In genomic region chr3:177283983-177284382, GRCh38 we compare ENCODE assay signal across 13 cellular contexts.
A peak's percentile ranks its signal among the peaks of the same experiment; 100 is the strongest.
DNase-seq lines count a peak whose midpoint lies in the region; ATAC-seq, FAIRE-seq and TF ChIP-seq lines count a peak whose summit lies in the region.
"Had no signal": no experiment of that assay in that cellular context is flagged by ENCODE, and none has a peak within 500 bp of the region (broad histone marks: within the 10 kb centered on the region; RNA-seq: fewer than 3 reads in every experiment).

No MANE protein-coding gene starts in this region.

- peak overlapping the region in 2 of 10 donors; percentile 16 to 50 for H3K27ac Mint-ChIP-seq in naive thymus-derived CD8-positive, alpha-beta T cell
- H3K27ac Mint-ChIP-seq: activated CD4-positive, alpha-beta T cell treated with anti-CD3 and anti-CD28 coated beads for 36 hours had no signal

- H3K4me1 ChIP-seq in GM23248 (ENCODE audit: insufficient read depth) (no peaks in the 10 kb centered on the region), K562 (replicated peaks in 1 of 2; ENCODE audit: control insufficient read depth in 2 of 2, insufficient read depth in 2 of 2, low read length in 2 of 2) (peaks cover 0 to 40% of the 10 kb centered on the region in 2 experiments; a peak in 4 of 5 replicates)
- H3K4me1 ChIP-seq: gastrocnemius medialis had no signal

- H3F3A ChIP-seq in GM23248 (ENCODE audit: insufficient read depth): no peaks in the 10 kb centered on the region

- H3K4me2 ChIP-seq in GM23248 (ENCODE audit: unreplicated experiment): no peak overlapping the region
- peak overlapping the region; percentile 30; the same call in 1 of the 2 replicates for H3K4me2 ChIP-seq in K562 (ENCODE audit: insufficient read depth, low read length)

- CTCF ChIA-PET in K562 (lab: Yijun Ruan, JAX; ENCODE audit: low intra/inter-chr PET ratio): no interaction called here

- H3K27me3 ChIP-seq in GM23248 (replicated peaks; ENCODE audit: insufficient read depth) (no peaks in the 10 kb centered on the region), K562 (ENCODE audit: control insufficient read depth in 2 of 2, insufficient read depth in 2 of 2, low read length in 2 of 2) (no peaks in the 10 kb centered on the region), brain microvascular endothelial cell (replicated peaks) (no peaks in the 10 kb centered on the region)
- H3K27me3 ChIP-seq: gastrocnemius medialis, tibial nerve had no signal

- TF ChIP-seq EP300 in K562 (IDR thresholded peaks at IDR 0.05; ENCODE audit: low read length): no peak

- H3K4me3 Mint-ChIP-seq in naive thymus-derived CD8-positive, alpha-beta T cell: peak overlapping the region in 6 of 10 donors; percentile 31 to 74 (median 38)
- H3K4me3 Mint-ChIP-seq: activated CD4-positive, alpha-beta T cell treated with anti-CD3 and anti-CD28 coated beads for 36 hours; neural crest cell had no signal

- no peak for TF ChIP-seq POLR2A in K562 (conservative IDR thresholded peaks at IDR 0.05)

- TF ChIP-seq CTCF in K562 (IDR thresholded peaks at IDR 0.05 in 2 of 3, conservative IDR thresholded peaks at IDR 0.05 in 1 of 3; ENCODE audit: insufficient read depth in 2 of 3, low read depth in 1 of 3, low read length in 3 of 3) (no peak), brain microvascular endothelial cell (IDR thresholded peaks at IDR 0.05; ENCODE audit: low read depth, low read length, missing control alignments) (no peak)

- no peaks in the 10 kb centered on the region for H3K27me3 Mint-ChIP-seq in naive thymus-derived CD8-positive, alpha-beta T cell
- H3K27me3 Mint-ChIP-seq: activated CD4-positive, alpha-beta T cell treated with anti-CD3 and anti-CD28 coated beads for 36 hours had no signal

- no peaks in the 10 kb centered on the region for H4K20me1 ChIP-seq in GM23248 (ENCODE audit: insufficient read depth)
- H4K20me1 ChIP-seq in K562 (replicated peaks; ENCODE audit: control insufficient read depth, insufficient read depth, low read length): no peaks in the 10 kb centered on the region

- H3K79me2 ChIP-seq in GM23248 (ENCODE audit: insufficient read depth) (no peaks in the 10 kb centered on the region), K562 (ENCODE audit: control insufficient read depth, insufficient read depth, low read length) (no peaks in the 10 kb centered on the region)

- H3K4me1 Mint-ChIP-seq in naive thymus-derived CD8-positive, alpha-beta T cell: peaks cover 11 to 36% (median 27%) of the 10 kb centered on the region in 4 donors

- H3K9ac ChIP-seq in GM23248 (no peak overlapping the region), K562 (ENCODE audit: insufficient read depth in 1 of 2, low read depth in 2 of 2, low read length in 2 of 2) (0 out of 4 replicates have a peak overlapping the region, but pooled peaks of 1 of the 2 experiments have one; percentile 31)

- no peak overlapping the region for H3K4me3 ChIP-seq in GM23248
- H3K4me3 ChIP-seq in K562: no peak overlapping the region
- H3K4me3 ChIP-seq in brain microvascular endothelial cell (ENCODE audit: low read depth, low read length): no peak overlapping the region
- H3K4me3 ChIP-seq: gastrocnemius medialis, tibial nerve had no signal

- H2AFZ ChIP-seq in GM23248 (peak overlapping the region; percentile 81), K562 (ENCODE audit: low read depth, low read length) (peak overlapping the region; percentile 82)

- no peaks in the 10 kb centered on the region for H3K36me3 ChIP-seq in GM23248 (ENCODE audit: low read depth)
- no peaks in the 10 kb centered on the region for H3K36me3 ChIP-seq in KOPT-K1 (ENCODE audit: insufficient read depth, low read length)
- H3K36me3 ChIP-seq in K562 (ENCODE audit: control insufficient read depth, insufficient read depth, low read length): no peaks in the 10 kb centered on the region
- no peaks in the 10 kb centered on the region for H3K36me3 ChIP-seq in brain microvascular endothelial cell (replicated peaks)
- H3K36me3 ChIP-seq: gastrocnemius medialis, tibial nerve had no signal

- no peak for DNase-seq in GM23248
- DNase-seq in K562 (ENCODE audit: extremely low read depth in 1 of 4, low spot score in 3 of 4): no peak
- DNase-seq in naive thymus-derived CD8-positive, alpha-beta T cell: no peak
- DNase-seq in brain microvascular endothelial cell: no peak

- intact Hi-C loops in K562 (cut with micrococcal nuclease): loop anchor here (2.0 to 5.0 kb wide), 3 partner anchors 61 to 87 kb away; partner anchors contain the start of gene TBL1XR1

- H3K27ac ChIP-seq in GM23248 (no peak overlapping the region), KOPT-K1 (ENCODE audit: low read depth, low read length, poor library complexity, severe bottlenecking) (peak overlapping the region; percentile 61), K562 (ENCODE audit: extremely low read depth, low read depth, low read length) (peak overlapping the region; percentile 69; the same call in 2 of the 3 replicates), brain microvascular endothelial cell (no peak overlapping the region)
- H3K27ac ChIP-seq: gastrocnemius medialis, tibial nerve had no signal

- POLR2A ChIA-PET in K562 (lab: Yijun Ruan, JAX): no interaction called here
- POLR2A ChIA-PET in naive thymus-derived CD8-positive, alpha-beta T cell (lab: Charles Lee): interaction anchor here (0.7 kb wide), 1 partner anchor 31 kb away, joined by 5 read pairs; no protein-coding TSS in a partner anchor

- in situ Hi-C loops in GM23248 (cut with MboI): no loop called here
- in situ Hi-C loops in K562 (cut with MboI): no loop called here
- in situ Hi-C loops in brain microvascular endothelial cell (cut with HindIII; ENCODE audit: low pct_ligation_motif_present, low sequenced_read_pairs): no loop called here

- H3K36me3 Mint-ChIP-seq in naive thymus-derived CD8-positive, alpha-beta T cell: no peaks in the 10 kb centered on the region

- no peak for FAIRE-seq in K562 (lab: Jason Lieb, UNC)
- FAIRE-seq: endometrium had no signal

- TF ChIP-seq RAD21 in K562 (CRISPR knock-in tag; conservative IDR thresholded peaks at IDR 0.05 in 1 of 2, IDR thresholded peaks at IDR 0.05 in 1 of 2): no peak

- BruUV-seq in K562 (replicated peaks; lab: Mats Ljungman, UMichigan): no TSS peak

- 49 to 57% methylated on average over 2 of the region's 2 CpGs for WGBS in GM23248 (ENCODE audit: low coverage in 1 of 2, low lambda C conversion rate in 2 of 2, missing lambda C conversion rate in 2 of 2), 2 experiments
- WGBS in K562 (ENCODE audit: insufficient coverage, low coverage, missing lambda C conversion rate): 75% methylated on average over 2 of the region's 2 CpGs

- H3K9me3 ChIP-seq in GM23248 (ENCODE audit: low read depth) (no peaks in the 10 kb centered on the region), KOPT-K1 (ENCODE audit: insufficient read depth, low read length, poor library complexity, severe bottlenecking) (peaks cover 11% of the 10 kb centered on the region), K562 (replicated peaks; ENCODE audit: control insufficient read depth, insufficient read depth, low read depth, low read length) (no peaks in the 10 kb centered on the region)
- H3K9me3 ChIP-seq: gastrocnemius medialis, tibial nerve had no signal

- peaks cover 0 to 3% (median 0%) of the 10 kb centered on the region in 9 donors for H3K9me3 Mint-ChIP-seq in naive thymus-derived CD8-positive, alpha-beta T cell
- H3K9me3 Mint-ChIP-seq: neural crest cell had no signal

- H3K9me1 ChIP-seq in K562 (ENCODE audit: control insufficient read depth, insufficient read depth, low read length): no peaks in the 10 kb centered on the region

- H3K9me2 ChIP-seq in GM23248 (ENCODE audit: insufficient read depth): no peaks in the 10 kb centered on the region

- ATAC-seq in K562: no peak
- peak in 1 of 2 donors; percentile 12 for ATAC-seq in naive thymus-derived CD8-positive, alpha-beta T cell
- no peak for ATAC-seq in GM21825 (IDR thresholded peaks at IDR 0.05; ENCODE audit: unreplicated experiment)
- no peak for ATAC-seq in GM18498 (IDR thresholded peaks at IDR 0.05; ENCODE audit: unreplicated experiment)
- ATAC-seq in GM21619 (IDR thresholded peaks at IDR 0.05; ENCODE audit: unreplicated experiment): no peak
- ATAC-seq: gastrocnemius medialis had no signal

TF ChIP-seq in K562, 482 proteins besides CTCF, POLR2A, EP300 and RAD21 (continues in another document):
- TF ChIP-seq TCF15 (CRISPR knock-in tag; IDR thresholded peaks at IDR 0.05) (no peak), TRIM24 (IDR thresholded peaks at IDR 0.05) (no peak), NCOA2 (IDR thresholded peaks at IDR 0.05; ENCODE audit: partially characterized antibody in 2 of 2) (no peak), SRSF1 (IDR thresholded peaks at IDR 0.05; ENCODE audit: low read depth, low read length) (no peak), BRD9 (IDR thresholded peaks at IDR 0.05; ENCODE audit: low read depth, partially characterized antibody) (no peak), HDGF (IDR thresholded peaks at IDR 0.05) (no peak), NFIC (IDR thresholded peaks at IDR 0.05) (no peak), OTX1 (CRISPR knock-in tag; IDR thresholded peaks at IDR 0.05) (no peak)
- TF ChIP-seq, protein P1, sequence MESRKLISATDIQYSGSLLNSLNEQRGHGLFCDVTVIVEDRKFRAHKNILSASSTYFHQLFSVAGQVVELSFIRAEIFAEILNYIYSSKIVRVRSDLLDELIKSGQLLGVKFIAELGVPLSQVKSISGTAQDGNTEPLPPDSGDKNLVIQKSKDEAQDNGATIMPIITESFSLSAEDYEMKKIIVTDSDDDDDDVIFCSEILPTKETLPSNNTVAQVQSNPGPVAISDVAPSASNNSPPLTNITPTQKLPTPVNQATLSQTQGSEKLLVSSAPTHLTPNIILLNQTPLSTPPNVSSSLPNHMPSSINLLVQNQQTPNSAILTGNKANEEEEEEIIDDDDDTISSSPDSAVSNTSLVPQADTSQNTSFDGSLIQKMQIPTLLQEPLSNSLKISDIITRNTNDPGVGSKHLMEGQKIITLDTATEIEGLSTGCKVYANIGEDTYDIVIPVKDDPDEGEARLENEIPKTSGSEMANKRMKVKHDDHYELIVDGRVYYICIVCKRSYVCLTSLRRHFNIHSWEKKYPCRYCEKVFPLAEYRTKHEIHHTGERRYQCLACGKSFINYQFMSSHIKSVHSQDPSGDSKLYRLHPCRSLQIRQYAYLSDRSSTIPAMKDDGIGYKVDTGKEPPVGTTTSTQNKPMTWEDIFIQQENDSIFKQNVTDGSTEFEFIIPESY (CRISPR knock-in tag; IDR thresholded peaks at IDR 0.05): no peak

Comparison
In these comparisons a context has a peak if more than half of its experiments do, and no peak if none do; other contexts are left out.
1. H3K27ac ChIP-seq: peak in KOPT-K1 (single experiment) and K562 (single experiment); none in GM23248 (single experiment) and brain microvascular endothelial cell (single experiment).